14 cellular contexts compared by ENCODE assay signal in genomic region chr1:114753702-114754101, GRCh38. TPM values are rescaled to one million over a fixed set of nuclear protein-coding genes. Genes with fewer than 3 reads are reported as not detected.
DNase-seq lines count a peak whose midpoint lies in the region; ATAC-seq and TF ChIP-seq lines count a peak whose summit lies in the region.
"Not testable (repeated sequence)": the region's sequence is repeated elsewhere in the genome, so short reads cannot be mapped to it uniquely, and the experiment has no call there.
"Had no signal": no experiment of that assay in that cellular context is flagged by ENCODE, and none has a peak within 500 bp of the region (broad histone marks: within the 10 kb centered on the region; RNA-seq: fewer than 3 reads in every experiment).

No MANE protein-coding gene starts in this region.

- H3K27ac Mint-ChIP-seq in GM23338 (0 out of 2 replicates have a peak overlapping the region, but pooled peaks have one; percentile 36), immature natural killer cell (peak overlapping the region in 5 of 6 donors; percentile 39 to 100 (median 87))
- peak overlapping the region; percentile 100 for H3K27ac Mint-ChIP-seq in activated naive CD8-positive, alpha-beta T cell treated with anti-CD3 and anti-CD28 coated beads for 36 hours
- peak overlapping the region; percentile 23 to 77 for H3K27ac Mint-ChIP-seq in stimulated activated naive CD8-positive, alpha-beta T cell treated with anti-CD3 and anti-CD28 coated beads, Interleukin-15, amount 100 ng/mL, for 72 hours

- H3K4me2 ChIP-seq in GM23338: peak overlapping the region; percentile 81
- peak overlapping the region; percentile 86; the same call in 1 of the 2 replicates for H3K4me2 ChIP-seq in OCI-LY1 (ENCODE audit: low read length)
- peak overlapping the region; percentile 17 for H3K4me2 ChIP-seq in smooth muscle cell

- H3K9ac ChIP-seq in OCI-LY1 (ENCODE audit: low read length); smooth muscle cell (ENCODE audit: low read depth): not testable (repeated sequence)

- not testable (repeated sequence) for ATAC-seq in GM23338; activated T-cell treated with anti-CD3 and anti-CD28 coated beads, Interleukin-2, amount 50 U/mL, for 4 hours; stimulated activated naive CD8-positive, alpha-beta T cell treated with anti-CD3 and anti-CD28 coated beads, Interleukin-15, amount 100 ng/mL, for 72 hours

- H3K36me3 ChIP-seq in GM23338 (ENCODE audit: insufficient read depth) (peaks cover 17% of the 10 kb centered on the region), OCI-LY1 (ENCODE audit: insufficient read depth, low read length) (peaks cover 56% of the 10 kb centered on the region), smooth muscle cell (ENCODE audit: low read depth) (peaks cover 12% of the 10 kb centered on the region)

- not testable (repeated sequence) for H3K27ac ChIP-seq in GM23338 (ENCODE audit: low read depth); OCI-LY1 (ENCODE audit: low read depth, low read length, poor library complexity, severe bottlenecking); smooth muscle cell (ENCODE audit: low read depth)

- H3F3A ChIP-seq in GM23338 (replicated peaks; ENCODE audit: low read depth); OCI-LY1 (ENCODE audit: insufficient read depth, low read length); smooth muscle cell (ENCODE audit: low read depth): not testable (repeated sequence)

- not testable (repeated sequence) for H3K27me3 ChIP-seq in GM23338 (ENCODE audit: insufficient read depth); OCI-LY1 (ENCODE audit: insufficient read depth, low read length); smooth muscle cell (ENCODE audit: low read depth)

- H3K4me3 ChIP-seq in GM23338 (peak overlapping the region; percentile 72), OCI-LY1 (ENCODE audit: low read depth, low read length, poor library complexity, severe bottlenecking) (peak overlapping the region; percentile 96)
- not testable (repeated sequence) for H3K4me3 ChIP-seq in smooth muscle cell

- H3K4me3 Mint-ChIP-seq in GM23338 (peak overlapping the region; percentile 96), immature natural killer cell (peak overlapping the region in 1 of 5 donors; percentile 18)
- H3K4me3 Mint-ChIP-seq in activated T-cell treated with anti-CD3 and anti-CD28 coated beads, Interleukin-2, amount 50 U/mL, for 4 hours: peak overlapping the region; percentile 96
- H3K4me3 Mint-ChIP-seq in activated naive CD8-positive, alpha-beta T cell treated with anti-CD3 and anti-CD28 coated beads for 36 hours: peak overlapping the region; percentile 98
- peak overlapping the region; percentile 95 to 97 for H3K4me3 Mint-ChIP-seq in stimulated activated naive CD8-positive, alpha-beta T cell treated with anti-CD3 and anti-CD28 coated beads, Interleukin-15, amount 100 ng/mL, for 72 hours

- TF ChIP-seq CTCF in GM23338 (conservative IDR thresholded peaks at IDR 0.05; ENCODE audit: low read depth in 2 of 2); OCI-LY1 (IDR thresholded peaks at IDR 0.05; ENCODE audit: low read length); smooth muscle cell (IDR thresholded peaks at IDR 0.05; ENCODE audit: borderline replicate concordance, insufficient read depth, poor library complexity, severe bottlenecking): not testable (repeated sequence)

- not testable (repeated sequence) for H3K9me2 ChIP-seq in GM23338 (ENCODE audit: insufficient read depth); OCI-LY1 (ENCODE audit: low read depth, low read length)

- H3K9me3 ChIP-seq in OCI-LY1 (ENCODE audit: low read length); smooth muscle cell (replicated peaks; ENCODE audit: low read depth): not testable (repeated sequence)

- H3K4me1 ChIP-seq in GM23338 (ENCODE audit: insufficient read depth) (peaks cover 53% of the 10 kb centered on the region), OCI-LY1 (ENCODE audit: insufficient read depth, low read length, severe bottlenecking) (peaks cover 63% of the 10 kb centered on the region), smooth muscle cell (ENCODE audit: low read depth) (peaks cover 30% of the 10 kb centered on the region)

- not testable (repeated sequence) for H2AFZ ChIP-seq in GM23338; OCI-LY1 (ENCODE audit: low read length); smooth muscle cell (ENCODE audit: low read depth)

- DNase-seq in GM23338 (ENCODE audit: low spot score); immature natural killer cell; smooth muscle cell (lab: John Stamatoyannopoulos, UW; ENCODE audit: unreplicated experiment): not testable (repeated sequence)
- DNase-seq in activated CD4-positive, alpha-beta T cell treated with anti-CD3 and anti-CD28 coated beads for 48 hours: peak; percentile 45
- DNase-seq in activated T-cell treated with anti-CD3 and anti-CD28 coated beads, Interleukin-2, amount 50 U/mL, for 4 hours: peak; percentile 12
- DNase-seq in activated naive CD8-positive, alpha-beta T cell treated with anti-CD3 and anti-CD28 coated beads for 36 hours: peak; percentile 17
- peak; percentile 26 to 32 for DNase-seq in stimulated activated naive CD8-positive, alpha-beta T cell treated with anti-CD3 and anti-CD28 coated beads, Interleukin-15, amount 100 ng/mL, for 72 hours

- not testable (repeated sequence) for H3K27me3 Mint-ChIP-seq in GM23338 (ENCODE audit: insufficient read depth, low read depth, poor library complexity); activated T-cell treated with anti-CD3 and anti-CD28 coated beads, Interleukin-2, amount 50 U/mL, for 4 hours (ENCODE audit: low read depth); activated naive CD8-positive, alpha-beta T cell treated with anti-CD3 and anti-CD28 coated beads for 36 hours; stimulated activated naive CD8-positive, alpha-beta T cell treated with anti-CD3 and anti-CD28 coated beads, Interleukin-15, amount 100 ng/mL, for 72 hours
- H3K27me3 Mint-ChIP-seq in immature natural killer cell (ENCODE audit: low read depth in 3 of 3): peaks cover 8 to 16% (median 10%) of the 10 kb centered on the region in 3 donors

- peaks cover 59% of the 10 kb centered on the region for H3K4me1 Mint-ChIP-seq in GM23338
- H3K4me1 Mint-ChIP-seq in activated T-cell treated with anti-CD3 and anti-CD28 coated beads, Interleukin-2, amount 50 U/mL, for 4 hours (ENCODE audit: low read depth): peaks cover 86% of the 10 kb centered on the region
- H3K4me1 Mint-ChIP-seq in activated naive CD8-positive, alpha-beta T cell treated with anti-CD3 and anti-CD28 coated beads for 36 hours: peaks cover 75% of the 10 kb centered on the region
- peaks cover 89 to 100% of the 10 kb centered on the region in 2 donors for H3K4me1 Mint-ChIP-seq in immature natural killer cell
- peaks cover 87% of the 10 kb centered on the region for H3K4me1 Mint-ChIP-seq in stimulated activated naive CD8-positive, alpha-beta T cell treated with anti-CD3 and anti-CD28 coated beads, Interleukin-15, amount 100 ng/mL, for 72 hours

- whole genome bisulfite sequencing in smooth muscle cell (ENCODE audit: low lambda C conversion rate): 93% methylated on average over 6 of the region's 6 CpGs

- not testable (repeated sequence) for H3K9me3 Mint-ChIP-seq in GM23338; activated T-cell treated with anti-CD3 and anti-CD28 coated beads, Interleukin-2, amount 50 U/mL, for 4 hours; activated naive CD8-positive, alpha-beta T cell treated with anti-CD3 and anti-CD28 coated beads for 36 hours; immature natural killer cell; stimulated activated naive CD8-positive, alpha-beta T cell treated with anti-CD3 and anti-CD28 coated beads, Interleukin-15, amount 100 ng/mL, for 72 hours

- H4K20me1 ChIP-seq in GM23338 (replicated peaks; ENCODE audit: insufficient read depth): peaks cover 71% of the 10 kb centered on the region
- H4K20me1 ChIP-seq in OCI-LY1 (ENCODE audit: insufficient read depth, low read length): peaks cover 17% of the 10 kb centered on the region
- peaks cover 86% of the 10 kb centered on the region for H4K20me1 ChIP-seq in smooth muscle cell (ENCODE audit: low read depth)

- peaks cover 48% of the 10 kb centered on the region for H3K36me3 Mint-ChIP-seq in GM23338 (ENCODE audit: low read depth)
- H3K36me3 Mint-ChIP-seq in activated T-cell treated with anti-CD3 and anti-CD28 coated beads, Interleukin-2, amount 50 U/mL, for 4 hours (ENCODE audit: insufficient read depth): peaks cover 33% of the 10 kb centered on the region
- peaks cover 61% of the 10 kb centered on the region for H3K36me3 Mint-ChIP-seq in activated naive CD8-positive, alpha-beta T cell treated with anti-CD3 and anti-CD28 coated beads for 36 hours
- H3K36me3 Mint-ChIP-seq in immature natural killer cell: peaks cover 6 to 10% (median 7%) of the 10 kb centered on the region in 3 donors

- H3K79me2 ChIP-seq in GM23338 (replicated peaks; ENCODE audit: insufficient read depth) (peaks cover 85% of the 10 kb centered on the region), OCI-LY1 (ENCODE audit: insufficient read depth, low read length) (peaks cover 86% of the 10 kb centered on the region), smooth muscle cell (ENCODE audit: low read depth) (peaks cover 86% of the 10 kb centered on the region)

RNA-seq across cellular contexts. Expression of gene CSDE1, which starts 4.1 kb away (rescaled TPM):
- total RNA-seq in GM23338 (2014; rRNA removed; shearing (Covaris generic)): 1,054 and 1,579 TPM in 2 replicates
- 210 and 214 TPM in 2 replicates for polyA plus RNA-seq in GM23338 (2016; fragmentation: Nextera tagmentation; extraction: Ambion mirVana)
- total RNA-seq in activated T-cell treated with anti-CD3 and anti-CD28 coated beads, Interleukin-2, amount 50 U/mL, for 4 hours: 100 to 1,000 TPM; 460 to 486 (median 469) TPM
- 100 to 1,000 TPM; 519 to 530 TPM for total RNA-seq in activated naive CD8-positive, alpha-beta T cell treated with anti-CD3 and anti-CD28 coated beads for 36 hours
- polyA plus RNA-seq in immature natural killer cell: 100 to 1,000 TPM; 223 to 269 (median 257) TPM
- total RNA-seq in smooth muscle cell: 768 and 827 TPM in 2 replicates
- 160 and 173 TPM in 2 replicates for polyA plus RNA-seq in smooth muscle cell

RNA-seq across cellular contexts. Expression of gene SIKE1, which starts 26.8 kb away (rescaled TPM):
- 74.0 and 90.4 TPM in 2 replicates for total RNA-seq in GM23338 (2014; rRNA removed; shearing (Covaris generic))
- polyA plus RNA-seq in GM23338 (2016; fragmentation: Nextera tagmentation; extraction: Ambion mirVana): 79.6 and 96.3 TPM in 2 replicates
- total RNA-seq in activated T-cell treated with anti-CD3 and anti-CD28 coated beads, Interleukin-2, amount 50 U/mL, for 4 hours: 10 to 100 TPM; 69.2 to 84.7 (median 77.5) TPM
- 10 to 100 TPM; 73.3 to 74.9 TPM for total RNA-seq in activated naive CD8-positive, alpha-beta T cell treated with anti-CD3 and anti-CD28 coated beads for 36 hours
- 10 to 100 TPM; 32.8 to 50.4 (median 37.9) TPM for polyA plus RNA-seq in immature natural killer cell
- total RNA-seq in smooth muscle cell: 70.5 and 84.4 TPM in 2 replicates
- polyA plus RNA-seq in smooth muscle cell: 37.0 and 54.8 TPM in 2 replicates

RNA-seq across cellular contexts. Expression of gene NRAS, which starts 37.1 kb away (rescaled TPM):
- total RNA-seq in GM23338 (2014; rRNA removed; shearing (Covaris generic)): 83.2 and 84.7 TPM in 2 replicates
- 18.4 and 22.3 TPM in 2 replicates for polyA plus RNA-seq in GM23338 (2016; fragmentation: Nextera tagmentation; extraction: Ambion mirVana)
- total RNA-seq in activated T-cell treated with anti-CD3 and anti-CD28 coated beads, Interleukin-2, amount 50 U/mL, for 4 hours: 10 to 100 TPM; 64.5 to 70.3 (median 67.6) TPM
- 10 to 100 TPM; 67.7 to 69.4 TPM for total RNA-seq in activated naive CD8-positive, alpha-beta T cell treated with anti-CD3 and anti-CD28 coated beads for 36 hours
- polyA plus RNA-seq in immature natural killer cell: 10 to 100 TPM; 34.0 to 35.6 (median 34.9) TPM
- total RNA-seq in smooth muscle cell: 84.7 and 105 TPM in 2 replicates
- 31.4 and 37.0 TPM in 2 replicates for polyA plus RNA-seq in smooth muscle cell

RNA-seq across cellular contexts. Expression of gene AMPD1, which starts 58.4 kb away (rescaled TPM):
- total RNA-seq in GM23338 (2014; rRNA removed; shearing (Covaris generic)): not detected in 2 replicates
- 0.27 TPM in 1 of 2 replicates, not detected in the other for polyA plus RNA-seq in GM23338 (2016; fragmentation: Nextera tagmentation; extraction: Ambion mirVana)
- total RNA-seq in activated T-cell treated with anti-CD3 and anti-CD28 coated beads, Interleukin-2, amount 50 U/mL, for 4 hours: not detected
- total RNA-seq in activated naive CD8-positive, alpha-beta T cell treated with anti-CD3 and anti-CD28 coated beads for 36 hours: not detected
- polyA plus RNA-seq in immature natural killer cell: not detected
- not detected in 2 replicates for total RNA-seq in smooth muscle cell
- not detected in 2 replicates for polyA plus RNA-seq in smooth muscle cell
- total RNA-seq: esophagus muscularis mucosa, left lobe of liver, omental fat pad, renal cortical epithelial cell, RPMI7951, SJSA1 had no signal

Comparison
In these comparisons a context has a peak if more than half of its experiments do, and no peak if none do; other contexts are left out.
1. H3K4me2 ChIP-seq: peak in every context shown above with its lines; median percentile 86 in OCI-LY1; 81 in GM23338; 17 in smooth muscle cell.
2. H3K27ac Mint-ChIP-seq: peak in every context shown above with its lines; median percentile 100 in activated naive CD8-positive, alpha-beta T cell treated with anti-CD3 and anti-CD28 coated beads for 36 hours; 87 in immature natural killer cell; 50 in stimulated activated naive CD8-positive, alpha-beta T cell treated with anti-CD3 and anti-CD28 coated beads, Interleukin-15, amount 100 ng/mL, for 72 hours; 36 in GM23338.